ENCODE assay signal across 2 cellular contexts in genomic region chr7:33050425-33051318, GRCh38.
A peak's percentile ranks its signal among the peaks of the same experiment; 100 is the strongest.
TF ChIP-seq lines count a peak whose summit lies in the region.

No MANE protein-coding gene starts in this region.

TF ChIP-seq in A549, 52 proteins besides CTCF, POLR2A, EP300 and RAD21:
- TF ChIP-seq FOSL2 (IDR thresholded peaks at IDR 0.05) (no peak), FOSL2 (CRISPR knock-in tag; IDR thresholded peaks at IDR 0.05) (no peak), HOXA7 (CRISPR knock-in tag; IDR thresholded peaks at IDR 0.05) (no peak), BHLHE40 (IDR thresholded peaks at IDR 0.05; ENCODE audit: low read depth, low read length) (no peak), KDM5A (IDR thresholded peaks at IDR 0.05) (no peak), CEBPB (IDR thresholded peaks at IDR 0.05) (no peak), SMC3 (IDR thresholded peaks at IDR 0.05) (peak; percentile 85)

TF ChIP-seq in GM12878, 131 proteins besides CTCF, POLR2A, EP300 and RAD21 (continued from another document):
- TF ChIP-seq, protein P1, sequence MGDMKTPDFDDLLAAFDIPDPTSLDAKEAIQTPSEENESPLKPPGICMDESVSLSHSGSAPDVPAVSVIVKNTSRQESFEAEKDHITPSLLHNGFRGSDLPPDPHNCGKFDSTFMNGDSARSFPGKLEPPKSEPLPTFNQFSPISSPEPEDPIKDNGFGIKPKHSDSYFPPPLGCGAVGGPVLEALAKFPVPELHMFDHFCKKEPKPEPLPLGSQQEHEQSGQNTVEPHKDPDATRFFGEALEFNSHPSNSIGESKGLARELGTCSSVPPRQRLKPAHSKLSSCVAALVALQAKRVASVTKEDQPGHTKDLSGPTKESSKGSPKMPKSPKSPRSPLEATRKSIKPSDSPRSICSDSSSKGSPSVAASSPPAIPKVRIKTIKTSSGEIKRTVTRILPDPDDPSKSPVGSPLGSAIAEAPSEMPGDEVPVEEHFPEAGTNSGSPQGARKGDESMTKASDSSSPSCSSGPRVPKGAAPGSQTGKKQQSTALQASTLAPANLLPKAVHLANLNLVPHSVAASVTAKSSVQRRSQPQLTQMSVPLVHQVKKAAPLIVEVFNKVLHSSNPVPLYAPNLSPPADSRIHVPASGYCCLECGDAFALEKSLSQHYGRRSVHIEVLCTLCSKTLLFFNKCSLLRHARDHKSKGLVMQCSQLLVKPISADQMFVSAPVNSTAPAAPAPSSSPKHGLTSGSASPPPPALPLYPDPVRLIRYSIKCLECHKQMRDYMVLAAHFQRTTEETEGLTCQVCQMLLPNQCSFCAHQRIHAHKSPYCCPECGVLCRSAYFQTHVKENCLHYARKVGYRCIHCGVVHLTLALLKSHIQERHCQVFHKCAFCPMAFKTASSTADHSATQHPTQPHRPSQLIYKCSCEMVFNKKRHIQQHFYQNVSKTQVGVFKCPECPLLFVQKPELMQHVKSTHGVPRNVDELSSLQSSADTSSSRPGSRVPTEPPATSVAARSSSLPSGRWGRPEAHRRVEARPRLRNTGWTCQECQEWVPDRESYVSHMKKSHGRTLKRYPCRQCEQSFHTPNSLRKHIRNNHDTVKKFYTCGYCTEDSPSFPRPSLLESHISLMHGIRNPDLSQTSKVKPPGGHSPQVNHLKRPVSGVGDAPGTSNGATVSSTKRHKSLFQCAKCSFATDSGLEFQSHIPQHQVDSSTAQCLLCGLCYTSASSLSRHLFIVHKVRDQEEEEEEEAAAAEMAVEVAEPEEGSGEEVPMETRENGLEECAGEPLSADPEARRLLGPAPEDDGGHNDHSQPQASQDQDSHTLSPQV (IDR thresholded peaks at IDR 0.05): no peak
- TF ChIP-seq ZBTB4 (CRISPR knock-in tag; IDR thresholded peaks at IDR 0.05): no peak
- no peak for TF ChIP-seq IRF3 (IDR thresholded peaks at IDR 0.05)
- TF ChIP-seq DPF2 (IDR thresholded peaks at IDR 0.05): no peak
- TF ChIP-seq SREBF1 (IDR thresholded peaks at IDR 0.05; ENCODE audit: low read length): no peak
- no peak for TF ChIP-seq BCL11A (IDR thresholded peaks at IDR 0.05; ENCODE audit: low read depth, low read length)
- TF ChIP-seq SREBF2 (IDR thresholded peaks at IDR 0.05; ENCODE audit: low read length): no peak
- no peak for TF ChIP-seq YBX1 (IDR thresholded peaks at IDR 0.05)
- no peak for TF ChIP-seq NRF1 (conservative IDR thresholded peaks at IDR 0.05; ENCODE audit: low read depth, low read length)
- TF ChIP-seq SMC3 (IDR thresholded peaks at IDR 0.05; ENCODE audit: borderline replicate concordance, low read length): peak; percentile 46; the same call in 1 of the 2 replicates
- 0 out of 2 replicates have a peak, but pooled peaks have one; percentile 57 for TF ChIP-seq SMARCA5 (IDR thresholded peaks at IDR 0.05)
